ENCODE assay signal across 8 cellular contexts in the genomic region with DNA sequence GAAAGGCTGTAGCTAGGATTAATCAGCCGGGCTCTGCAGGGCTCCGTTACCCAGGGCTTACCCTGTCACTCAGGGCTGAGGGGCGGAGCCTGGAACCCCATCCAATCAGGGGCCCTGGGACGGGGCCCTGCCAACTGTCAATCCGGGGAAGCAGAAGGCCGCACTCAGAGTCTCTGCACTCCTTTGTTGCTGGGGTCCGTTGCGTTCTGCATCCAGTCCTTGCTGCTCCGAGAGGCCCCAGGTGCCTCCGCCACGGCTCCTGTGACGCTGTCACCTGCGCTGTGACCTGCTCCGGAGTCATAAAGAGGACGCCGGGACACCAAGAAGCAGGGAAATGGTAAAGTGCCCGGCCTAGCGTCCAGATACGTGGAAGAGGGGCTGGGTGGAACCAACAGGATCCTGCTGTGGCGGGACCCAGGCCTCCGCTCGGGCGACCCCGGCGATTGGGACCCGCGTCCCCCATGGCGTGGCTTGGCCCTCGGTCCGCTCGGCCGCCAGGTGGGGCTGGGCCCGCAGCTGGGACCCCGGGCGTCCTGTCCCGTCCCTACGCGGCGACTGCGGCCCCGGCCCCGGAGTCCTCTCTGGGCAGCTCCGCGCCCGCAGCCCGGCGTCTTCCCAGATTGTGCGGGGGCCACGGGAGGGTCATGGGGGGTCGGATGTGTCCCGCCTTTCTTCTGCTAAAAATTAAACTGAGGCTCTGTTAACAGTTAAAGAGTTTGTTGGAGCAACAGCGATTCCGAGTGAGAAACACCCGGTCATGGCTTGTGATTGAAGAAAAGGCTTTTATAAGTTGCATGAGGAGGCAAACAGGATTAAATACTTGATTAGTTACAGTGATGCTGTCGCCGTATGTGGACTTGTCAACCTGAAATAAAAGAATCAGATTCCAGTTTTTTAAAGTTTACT. TPM values are rescaled to one million over a fixed set of nuclear protein-coding genes. Genes with fewer than 3 reads are reported as not detected.
DNase-seq lines count a peak whose midpoint lies in the region; ATAC-seq and TF ChIP-seq lines count a peak whose summit lies in the region.

A gene (plus strand): TSS at position 133 of the 906 bp plus-strand sequence. CDS start 7,431 bp downstream, outside the sequence.

- H2AFZ ChIP-seq in ACC112 (ENCODE audit: low read length, unreplicated experiment) = peak within 1 kb of the TSS; percentile 86

- peak within 1 kb of the TSS; percentile 86 for H3K4me3 ChIP-seq in ACC112 (ENCODE audit: low read depth, low read length)
- H3K4me3 ChIP-seq in right lobe of liver = peak within 1 kb of the TSS; percentile 61 to 81 (median 78)

- under 1% methylated on average over 18 of the region's 56 CpGs for WGBS in right lobe of liver (ENCODE audit: insufficient coverage, low coverage, low lambda C conversion rate, missing lambda C conversion rate)

- H3K27me3 ChIP-seq in ACC112 (ENCODE audit: insufficient read depth, low read length) = no peaks in the 10 kb centered on the region
- H3K27me3 ChIP-seq in right lobe of liver = no peaks in the 10 kb centered on the region

- peak; percentile 84 for TF ChIP-seq POLR2A in right lobe of liver (IDR thresholded peaks at IDR 0.05)

- TF ChIP-seq CTCF in right lobe of liver (IDR thresholded peaks at IDR 0.05) = peak in 3 of 4 donors; percentile 18 to 25 (median 24)

- no peaks in the 10 kb centered on the region for H3K79me2 ChIP-seq in ACC112 (ENCODE audit: control insufficient read depth, insufficient read depth, low read length, unreplicated experiment)

- DNase-seq in NCI-H524 (lab: John Stamatoyannopoulos, UW) = peak; percentile 94 to 99
- peak; percentile 60 to 81 for DNase-seq in activated CD4-positive, alpha-beta T cell treated with anti-CD3 and anti-CD28 coated beads, Interleukin-2, amount 50 U/mL, for 24 hours (ENCODE audit: low read depth in 1 of 2, low spot score in 1 of 2)
- DNase-seq in dermis microvascular lymphatic vessel endothelial cell (ENCODE audit: low read depth in 2 of 2) = peak; percentile 66 to 89
- DNase-seq in right lobe of liver = peak; percentile 95 to 96 (median 95)
- peak; percentile 77 to 79 for DNase-seq in stimulated activated CD4-positive, alpha-beta T cell treated with anti-CD3 and anti-CD28 coated beads, Interleukin-2, amount 100 ng/mL, for 48 hours

- no peaks in the 10 kb centered on the region for H3K36me3 ChIP-seq in ACC112 (ENCODE audit: insufficient read depth, low read length)
- no peaks in the 10 kb centered on the region for H3K36me3 ChIP-seq in right lobe of liver

- ATAC-seq in GM18870 (IDR thresholded peaks at IDR 0.05; ENCODE audit: unreplicated experiment) (peak; percentile 63), HG03175 (IDR thresholded peaks at IDR 0.05; ENCODE audit: unreplicated experiment) (peak; percentile 96), right lobe of liver (peak; percentile 98 to 99 (median 98))

- no peak within 1 kb of the TSS for H3K27ac ChIP-seq in ACC112 (ENCODE audit: low read depth, low read length)
- H3K27ac ChIP-seq in right lobe of liver = peak within 1 kb of the TSS; percentile 20 to 72 (median 47)

- H3K9me3 ChIP-seq in right lobe of liver = peaks cover 0 to 4% (median 0%) of the 10 kb centered on the region in 4 donors

- H3K4me1 ChIP-seq in ACC112 (ENCODE audit: control insufficient read depth, insufficient read depth, low read length, unreplicated experiment) = peaks cover 3% of the 10 kb centered on the region
- peaks cover 0 to 8% (median 4%) of the 10 kb centered on the region in 4 donors for H3K4me1 ChIP-seq in right lobe of liver

- intact Hi-C loops in right lobe of liver (cut with DNase I) = no loop called here

RNA-seq across cellular contexts. Expression of the gene that starts here (rescaled TPM):
- total RNA-seq in dermis microvascular lymphatic vessel endothelial cell (0.89 and 1.5 TPM in 2 replicates), right lobe of liver (1 to 10 TPM in 2 of 6 experiments, under 1 TPM in 4; 0.37 to 1.3 (median 0.98) TPM)
